Comparison of ENCODE assay signal across 16 cellular contexts in the genomic region with DNA sequence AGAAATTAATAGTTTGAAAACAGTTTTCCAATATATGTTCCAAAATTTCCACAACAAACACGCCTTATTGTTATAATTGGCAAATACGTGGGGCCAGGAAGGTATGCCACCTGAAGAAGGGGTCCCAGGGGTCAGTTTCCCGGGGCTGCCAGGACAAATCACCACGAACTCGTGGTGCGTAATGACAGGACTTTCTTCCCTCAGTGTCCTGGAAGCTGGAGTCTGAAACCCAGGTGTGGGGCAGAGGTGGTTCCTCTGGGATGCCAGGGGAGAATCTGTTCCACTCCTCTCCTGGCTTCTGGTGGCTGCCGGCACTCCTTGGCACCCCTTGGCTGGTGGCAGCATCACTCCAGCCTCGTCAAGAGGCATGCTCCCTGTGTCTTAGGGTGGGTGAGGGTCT. TPM values are rescaled to one million over a fixed set of nuclear protein-coding genes. Genes with fewer than 3 reads are reported as not detected.
"Had no signal": no experiment of that assay in that cellular context is flagged by ENCODE, and none has a peak within 500 bp of the region (broad histone marks: within the 10 kb centered on the region; RNA-seq: fewer than 3 reads in every experiment).

No MANE protein-coding gene starts in this region.

- H3K4me1 ChIP-seq: foreskin keratinocyte, neural progenitor cell, pancreas had no signal

- H3K36me3 ChIP-seq: neural progenitor cell, pancreas had no signal

- DNase-seq: activated CD4-positive, alpha-beta T cell treated with anti-CD3 and anti-CD28 coated beads, Interleukin-2, amount 50 U/mL, for 1 hour; activated naive CD4-positive, alpha-beta T cell; activated naive CD8-positive, alpha-beta T cell treated with anti-CD3 and anti-CD28 coated beads, Interleukin-2, amount 10 ng/mL, durations not matched to agents 7 days and 5 days; central memory CD4-positive, alpha-beta T cell; cortex of kidney; effector CD8-positive, alpha-beta T cell; foreskin keratinocyte; immature natural killer cell; pancreas; stimulated activated CD4-positive, alpha-beta T cell treated with anti-CD3 and anti-CD28 coated beads, Interleukin-1b, Interleukin-23, amount 100 ng/mL, for 48 hours; upper lobe of right lung had no signal

- H3K4me2 ChIP-seq: neural progenitor cell had no signal

- H3K36me3 Mint-ChIP-seq: activated naive CD8-positive, alpha-beta T cell treated with anti-CD3 and anti-CD28 coated beads, Interleukin-2, amount 10 ng/mL, durations not matched to agents 7 days and 5 days; immature natural killer cell had no signal

- H3K27ac ChIP-seq: foreskin keratinocyte, neural progenitor cell, pancreas, upper lobe of right lung had no signal

- H3K4me3 ChIP-seq: neural progenitor cell, pancreas, upper lobe of right lung had no signal

- H3K9me3 ChIP-seq: pancreas, upper lobe of right lung had no signal

- H2AFZ ChIP-seq: neural progenitor cell had no signal

- H3K27ac Mint-ChIP-seq: neural progenitor cell had no signal

- FAIRE-seq: endothelial cell of umbilical vein, pancreas had no signal

- H3K27me3 ChIP-seq: foreskin keratinocyte, neural progenitor cell, pancreas, upper lobe of right lung had no signal

- H3K4me3 Mint-ChIP-seq: brain, immature natural killer cell, neural progenitor cell had no signal

- H3K9me3 Mint-ChIP-seq: activated naive CD8-positive, alpha-beta T cell treated with anti-CD3 and anti-CD28 coated beads, Interleukin-2, amount 10 ng/mL, durations not matched to agents 7 days and 5 days; immature natural killer cell; neural progenitor cell; T-helper 2 cell treated with Interferon-gamma antibody and Interleukin-4, amounts not matched to agents 5 μg/mL and 100 μg/mL, for 36 hours had no signal

- H3K9ac ChIP-seq: neural progenitor cell had no signal

RNA-seq across cellular contexts. Expression of a gene that starts 56.7 kb away (rescaled TPM):
- total RNA-seq: activated CD8-positive, alpha-beta memory T cell treated with anti-CD3 and anti-CD28 coated beads for 36 hours had no signal
